In the genomic region with DNA sequence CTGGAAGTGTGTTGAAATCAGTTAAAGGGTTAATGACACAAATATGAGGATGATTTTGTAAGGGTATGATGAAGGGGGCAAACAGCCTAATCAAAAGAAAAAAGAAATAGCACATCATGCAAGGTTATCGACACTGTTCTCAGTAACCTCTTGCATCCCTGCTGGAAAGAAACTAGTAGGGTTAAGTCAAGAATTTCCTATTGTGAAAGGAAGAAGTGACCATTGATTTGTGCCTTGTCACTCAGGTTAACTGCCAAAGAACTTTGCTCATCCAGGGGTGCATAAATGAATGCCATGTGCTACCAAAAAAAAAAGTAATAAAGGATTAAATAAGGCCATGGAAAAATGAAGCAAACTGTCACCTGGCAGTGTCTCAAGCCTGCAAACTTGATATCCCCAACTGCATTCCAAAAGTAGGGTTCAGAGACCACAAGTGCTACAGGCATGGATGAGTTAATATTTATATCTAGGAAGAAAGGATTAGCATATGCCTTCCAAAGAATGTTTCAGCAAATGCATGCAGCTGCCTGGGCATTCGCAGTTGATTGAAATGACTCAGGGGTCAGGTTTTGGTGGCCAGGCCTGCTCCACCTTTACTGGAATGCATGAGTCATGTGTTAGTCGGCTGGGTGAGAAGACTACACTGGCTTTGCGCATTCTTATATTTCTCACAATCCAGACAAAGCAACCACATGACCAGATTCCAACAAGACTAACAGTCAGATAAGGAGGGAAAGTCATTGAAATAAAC, we compare ENCODE assay signal across 9 cellular contexts.
DNase-seq lines count a peak whose midpoint lies in the region; ATAC-seq and FAIRE-seq lines count a peak whose summit lies in the region.
"Had no signal": no experiment of that assay in that cellular context is flagged by ENCODE, and none has a peak within 500 bp of the region (broad histone marks: within the 10 kb centered on the region; RNA-seq: fewer than 3 reads in every experiment).

No MANE protein-coding gene starts in this region.

- DNase-seq in H4 (ENCODE audit: low spot score) (peak; percentile 99), SW 1271 (lab: John Stamatoyannopoulos, UW) (peak; percentile 77 to 87), glomerular visceral epithelial cell (ENCODE audit: extremely low spot score) (peak; percentile 96), small intestine (peak; percentile 84), C1 segment of cervical spinal cord (lab: John Stamatoyannopoulos, UW) (no peak), GM19238 (ENCODE audit: insufficient read length, low spot score) (no peak)
- no peak for DNase-seq in activated CD8-positive, alpha-beta memory T cell treated with anti-CD3 and anti-CD28 coated beads, Interleukin-2, amount 50 U/mL, for 4 hours
- DNase-seq: dorsolateral prefrontal cortex had no signal

- no peak overlapping the region for H3K4me3 ChIP-seq in small intestine (ENCODE audit: low read depth in 1 of 2, low read length in 2 of 2)
- H3K4me3 ChIP-seq: dorsolateral prefrontal cortex had no signal

- no peaks in the 10 kb centered on the region for H3K9me3 ChIP-seq in small intestine (ENCODE audit: control insufficient read depth, low read depth)

- no peaks in the 10 kb centered on the region for H3K36me3 ChIP-seq in small intestine (ENCODE audit: control insufficient read depth in 2 of 2, insufficient read depth in 2 of 2, low read length in 2 of 2)

- peak overlapping the region in 1 of 2 donors; percentile 12 for H3K27ac ChIP-seq in small intestine (ENCODE audit: low read depth in 1 of 2, low read length in 1 of 2)
- H3K27ac ChIP-seq: dorsolateral prefrontal cortex had no signal

- WGBS in small intestine, 3 donors: 36 to 55% (median 44%) methylated on average over 4 of the region's 4 CpGs

- no peak for FAIRE-seq in small intestine (lab: Jason Lieb, UNC)

- H3K27me3 ChIP-seq in small intestine (ENCODE audit: control insufficient read depth in 2 of 2, insufficient read depth in 2 of 2, low read length in 2 of 2): no peaks in the 10 kb centered on the region

- no peak for ATAC-seq in GM18867 (IDR thresholded peaks at IDR 0.05; ENCODE audit: unreplicated experiment)

- peaks cover 0 to 2% of the 10 kb centered on the region in 2 donors for H3K4me1 ChIP-seq in small intestine (ENCODE audit: control insufficient read depth in 2 of 2, insufficient read depth in 1 of 2, low read depth in 1 of 2, low read length in 1 of 2)

Comparison
In these comparisons a context has a peak if more than half of its experiments do, and no peak if none do; other contexts are left out.
1. DNase-seq: peak in H4 (single experiment), SW 1271 (2 of 2), glomerular visceral epithelial cell (single experiment) and small intestine (single experiment); none in C1 segment of cervical spinal cord (0 of 14), GM19238 (single experiment) and activated CD8-positive, alpha-beta memory T cell treated with anti-CD3 and anti-CD28 coated beads, Interleukin-2, amount 50 U/mL, for 4 hours (single experiment).